In the genomic region with DNA sequence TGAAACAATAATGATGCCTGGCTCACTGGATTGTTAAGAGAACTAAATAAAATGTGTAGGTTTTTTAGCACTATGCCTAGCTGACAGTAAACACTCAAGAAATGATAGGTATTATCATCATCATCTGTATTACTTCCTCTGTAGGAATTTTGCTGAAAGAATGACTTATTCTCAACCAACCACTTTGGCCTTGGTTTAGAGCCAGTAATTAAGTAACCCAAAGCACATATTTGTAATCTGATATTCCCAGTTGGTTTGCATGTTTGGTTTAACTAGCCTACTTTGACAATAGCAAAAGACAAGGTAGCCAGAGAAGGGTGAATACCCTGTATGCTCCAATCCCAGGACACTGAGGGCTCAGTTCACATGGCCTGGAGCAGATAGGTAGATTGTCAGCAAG, we compare ENCODE assay signal across 10 cellular contexts. TPM values are rescaled to one million over a fixed set of nuclear protein-coding genes. Genes with fewer than 3 reads are reported as not detected.
DNase-seq lines count a peak whose midpoint lies in the region; ATAC-seq and TF ChIP-seq lines count a peak whose summit lies in the region.
"Had no signal": no experiment of that assay in that cellular context is flagged by ENCODE, and none has a peak within 500 bp of the region (broad histone marks: within the 10 kb centered on the region; RNA-seq: fewer than 3 reads in every experiment).

No MANE protein-coding gene starts in this region.

- H3K9me3 ChIP-seq in GM23248 (ENCODE audit: low read depth) = no peaks in the 10 kb centered on the region
- H3K9me3 ChIP-seq in RWPE2 (ENCODE audit: severe bottlenecking) = no peaks in the 10 kb centered on the region
- H3K9me3 ChIP-seq in sigmoid colon = no peaks in the 10 kb centered on the region
- H3K9me3 ChIP-seq: MG63 had no signal

- no peak overlapping the region for H3K4me3 Mint-ChIP-seq in activated naive CD8-positive, alpha-beta T cell treated with anti-CD3 and anti-CD28 coated beads, Interleukin-2, amount 50 U/mL, for 24 hours
- H3K4me3 Mint-ChIP-seq in stimulated activated naive CD8-positive, alpha-beta T cell treated with anti-CD3 and anti-CD28 coated beads, Interleukin-15, amount 100 ng/mL, for 72 hours = no peak overlapping the region

- H3K9me3 Mint-ChIP-seq in activated naive CD8-positive, alpha-beta T cell treated with anti-CD3 and anti-CD28 coated beads, Interleukin-2, amount 50 U/mL, for 24 hours = no peaks in the 10 kb centered on the region
- no peaks in the 10 kb centered on the region for H3K9me3 Mint-ChIP-seq in stimulated activated naive CD8-positive, alpha-beta T cell treated with anti-CD3 and anti-CD28 coated beads, Interleukin-15, amount 100 ng/mL, for 72 hours

- H3K36me3 ChIP-seq in GM23248 (ENCODE audit: low read depth) (no peaks in the 10 kb centered on the region), RWPE2 (ENCODE audit: low read depth) (peaks cover 58% of the 10 kb centered on the region), sigmoid colon (peaks cover 5 to 52% (median 13%) of the 10 kb centered on the region in 4 donors)
- H3K36me3 ChIP-seq: MG63 had no signal

- H3K36me3 Mint-ChIP-seq in activated naive CD8-positive, alpha-beta T cell treated with anti-CD3 and anti-CD28 coated beads, Interleukin-2, amount 50 U/mL, for 24 hours (ENCODE audit: low read depth) = peaks cover 14% of the 10 kb centered on the region

- no peak for TF ChIP-seq EP300 in sigmoid colon (IDR thresholded peaks at IDR 0.05)

- TF ChIP-seq CTCF in RWPE2 (IDR thresholded peaks at IDR 0.05; ENCODE audit: poor library complexity, severe bottlenecking) (no peak), sigmoid colon (IDR thresholded peaks at IDR 0.05) (no peak)

- in situ Hi-C loops in GM23248 (cut with MboI) = no loop called here

- TF ChIP-seq POLR2A in sigmoid colon (IDR thresholded peaks at IDR 0.05) = no peak

- no peak overlapping the region for H2AFZ ChIP-seq in GM23248

- H4K20me1 ChIP-seq in GM23248 (ENCODE audit: insufficient read depth) = no peaks in the 10 kb centered on the region

- H3K79me2 ChIP-seq in GM23248 (ENCODE audit: insufficient read depth) = no peaks in the 10 kb centered on the region

- H3K9me2 ChIP-seq in GM23248 (ENCODE audit: insufficient read depth) = no peaks in the 10 kb centered on the region

- H3K4me1 Mint-ChIP-seq in activated naive CD8-positive, alpha-beta T cell treated with anti-CD3 and anti-CD28 coated beads, Interleukin-2, amount 50 U/mL, for 24 hours = no peaks in the 10 kb centered on the region
- H3K4me1 Mint-ChIP-seq in stimulated activated naive CD8-positive, alpha-beta T cell treated with anti-CD3 and anti-CD28 coated beads, Interleukin-15, amount 100 ng/mL, for 72 hours = no peaks in the 10 kb centered on the region

- no peaks in the 10 kb centered on the region for H3K27me3 ChIP-seq in GM23248 (replicated peaks; ENCODE audit: insufficient read depth)
- no peaks in the 10 kb centered on the region for H3K27me3 ChIP-seq in RWPE2 (ENCODE audit: insufficient read depth, poor library complexity, severe bottlenecking)
- no peaks in the 10 kb centered on the region for H3K27me3 ChIP-seq in sigmoid colon
- H3K27me3 ChIP-seq: MG63 had no signal

- no peaks in the 10 kb centered on the region for H3K27me3 Mint-ChIP-seq in activated naive CD8-positive, alpha-beta T cell treated with anti-CD3 and anti-CD28 coated beads, Interleukin-2, amount 50 U/mL, for 24 hours
- no peaks in the 10 kb centered on the region for H3K27me3 Mint-ChIP-seq in stimulated activated naive CD8-positive, alpha-beta T cell treated with anti-CD3 and anti-CD28 coated beads, Interleukin-15, amount 100 ng/mL, for 72 hours

- peak; percentile 89 for ATAC-seq in RWPE2 (ENCODE audit: low read depth)
- no peak for ATAC-seq in activated naive CD8-positive, alpha-beta T cell treated with anti-CD3 and anti-CD28 coated beads, Interleukin-2, amount 50 U/mL, for 24 hours
- no peak for ATAC-seq in stimulated activated naive CD8-positive, alpha-beta T cell treated with anti-CD3 and anti-CD28 coated beads, Interleukin-15, amount 100 ng/mL, for 72 hours

- H3K4me2 ChIP-seq in GM23248 (ENCODE audit: unreplicated experiment) = peak overlapping the region; percentile 73

- H3K4me3 ChIP-seq in GM23248 (no peak overlapping the region), RWPE2 (ENCODE audit: severe bottlenecking) (no peak overlapping the region), sigmoid colon (no peak overlapping the region)
- H3K4me3 ChIP-seq: MG63 had no signal

- H3K27ac ChIP-seq in GM23248 = peak overlapping the region; percentile 53; the same call in 1 of the 2 replicates
- H3K27ac ChIP-seq in RWPE2 (ENCODE audit: poor library complexity, severe bottlenecking) = peak overlapping the region; percentile 57
- H3K27ac ChIP-seq in sigmoid colon = no peak overlapping the region

- H3K27ac Mint-ChIP-seq in activated naive CD8-positive, alpha-beta T cell treated with anti-CD3 and anti-CD28 coated beads, Interleukin-2, amount 50 U/mL, for 24 hours = no peak overlapping the region
- H3K27ac Mint-ChIP-seq in stimulated activated naive CD8-positive, alpha-beta T cell treated with anti-CD3 and anti-CD28 coated beads, Interleukin-15, amount 100 ng/mL, for 72 hours = no peak overlapping the region

- H3K9ac ChIP-seq in GM23248 = no peak overlapping the region

- DNase-seq in GM23248 (peak; percentile 87), RWPE2 (ENCODE audit: low spot score) (no peak), kidney tubule cell (ENCODE audit: low spot score) (peak; percentile 41), sigmoid colon (no peak)
- no peak for DNase-seq in activated naive CD8-positive, alpha-beta T cell treated with anti-CD3 and anti-CD28 coated beads, Interleukin-2, amount 50 U/mL, for 24 hours
- DNase-seq in stimulated activated naive CD8-positive, alpha-beta T cell treated with anti-CD3 and anti-CD28 coated beads, Interleukin-15, amount 100 ng/mL, for 72 hours = no peak
- DNase-seq: caudate nucleus, MG63, midbrain, T1000 had no signal

- H3F3A ChIP-seq in GM23248 (ENCODE audit: insufficient read depth) = peaks cover 27% of the 10 kb centered on the region

- H3K4me1 ChIP-seq in GM23248 (ENCODE audit: insufficient read depth) = peaks cover 28% of the 10 kb centered on the region
- peaks cover 20% of the 10 kb centered on the region for H3K4me1 ChIP-seq in RWPE2 (ENCODE audit: insufficient read depth, poor library complexity, severe bottlenecking)
- peaks cover 0 to 10% (median 5%) of the 10 kb centered on the region in 4 donors for H3K4me1 ChIP-seq in sigmoid colon

- intact Hi-C loops in sigmoid colon (cut with DNase I) = no loop called here

RNA-seq across cellular contexts. Expression of a gene that starts 34.4 kb away (rescaled TPM):
- total RNA-seq in GM23248 (2014; rRNA removed; shearing (Covaris generic)) = 138 and 222 TPM in 2 replicates
- polyA plus RNA-seq in GM23248 (2016; fragmentation: Nextera tagmentation; extraction: Ambion mirVana) (106 and 115 TPM in 2 replicates), sigmoid colon (10 to 100 TPM; 15.6 to 38.2 (median 19.9) TPM)
- total RNA-seq in sigmoid colon = 100 to 1,000 TPM; 104 to 173 (median 137) TPM

RNA-seq across cellular contexts. Expression of a gene that starts 46.2 kb away (rescaled TPM):
- 0.25 and 0.43 TPM in 2 replicates for total RNA-seq in GM23248 (2014; rRNA removed; shearing (Covaris generic))
- polyA plus RNA-seq in GM23248 (2016; fragmentation: Nextera tagmentation; extraction: Ambion mirVana) (0.10 and 0.24 TPM in 2 replicates), sigmoid colon (under 1 TPM in 2 of 3 donors, not detected in 1; 0.25 to 0.60 TPM)
- 1 to 10 TPM in 2 of 4 donors, under 1 TPM in 2; 0.36 to 1.4 (median 0.85) TPM for total RNA-seq in sigmoid colon

RNA-seq across cellular contexts. Expression of a gene that starts 50.7 kb away (rescaled TPM):
- 2.5 and 7.6 TPM in 2 replicates for total RNA-seq in GM23248 (2014; rRNA removed; shearing (Covaris generic))
- polyA plus RNA-seq in GM23248 (2016; fragmentation: Nextera tagmentation; extraction: Ambion mirVana) = 3.2 and 4.2 TPM in 2 replicates
- total RNA-seq in sigmoid colon = 10 to 100 TPM in 1 of 4 donors, 1 to 10 TPM in 3; 5.4 to 10.3 (median 8.3) TPM
- polyA plus RNA-seq in sigmoid colon = 1 to 10 TPM; 3.2 to 5.4 (median 4.3) TPM

RNA-seq across cellular contexts. Expression of a gene that starts 50.7 kb away (rescaled TPM):
- total RNA-seq in GM23248 (2014; rRNA removed; shearing (Covaris generic)) = 26.0 and 53.6 TPM in 2 replicates
- 20.7 and 22.9 TPM in 2 replicates for polyA plus RNA-seq in GM23248 (2016; fragmentation: Nextera tagmentation; extraction: Ambion mirVana)
- 10 to 100 TPM; 26.8 to 73.4 (median 30.2) TPM for total RNA-seq in sigmoid colon
- polyA plus RNA-seq in sigmoid colon = 10 to 100 TPM; 11.0 to 27.6 (median 15.7) TPM

Comparison
In these comparisons a context has a peak if more than half of its experiments do, and no peak if none do; other contexts are left out.
1. DNase-seq: peak in GM23248 (single experiment) and kidney tubule cell (single experiment); none in RWPE2 (single experiment), sigmoid colon (single experiment), activated naive CD8-positive, alpha-beta T cell treated with anti-CD3 and anti-CD28 coated beads, Interleukin-2, amount 50 U/mL, for 24 hours (single experiment) and stimulated activated naive CD8-positive, alpha-beta T cell treated with anti-CD3 and anti-CD28 coated beads, Interleukin-15, amount 100 ng/mL, for 72 hours (0 of 2).
2. H3K27ac ChIP-seq: peak in GM23248 (single experiment) and RWPE2 (single experiment); none in sigmoid colon (0 of 4).